ENCODE assay signal across 13 cellular contexts in genomic region chr7:137539111-137539715, GRCh38.
A peak's percentile ranks its signal among the peaks of the same experiment; 100 is the strongest.
DNase-seq lines count a peak whose midpoint lies in the region; ATAC-seq, FAIRE-seq and TF ChIP-seq lines count a peak whose summit lies in the region.
"Had no signal": no experiment of that assay in that cellular context is flagged by ENCODE, and none has a peak within 500 bp of the region (broad histone marks: within the 10 kb centered on the region; RNA-seq: fewer than 3 reads in every experiment).

No MANE protein-coding gene starts in this region.

- intact Hi-C loops in sigmoid colon (cut with DNase I): no loop called here

- H3K36me3 ChIP-seq in SJSA1 (no peaks in the 10 kb centered on the region), fibroblast of lung (ENCODE audit: control insufficient read depth, insufficient read depth, low read length) (no peaks in the 10 kb centered on the region), skeletal muscle satellite cell (ENCODE audit: insufficient read depth, low read length) (peaks cover 4% of the 10 kb centered on the region), gastroesophageal sphincter (no peaks in the 10 kb centered on the region), sigmoid colon (no peaks in the 10 kb centered on the region)
- H3K36me3 ChIP-seq: spleen had no signal

- H3K27ac ChIP-seq in SJSA1 (peak overlapping the region; percentile 87), fibroblast of lung (ENCODE audit: insufficient read depth, low read length) (peak overlapping the region; percentile 57), gastroesophageal sphincter (no peak overlapping the region), sigmoid colon (no peak overlapping the region)
- H3K27ac ChIP-seq: spleen had no signal

- WGBS in gastroesophageal sphincter (ENCODE audit: low coverage in 1 of 2), 2 donors: 69% methylated on average over 3 of the region's 3 CpGs; no CpG with 5 or more reads in 1 of the 2 donors
- WGBS in sigmoid colon, 2 donors: 58 to 76% methylated on average over 3 of the region's 3 CpGs

- TF ChIP-seq CTCF in fibroblast of lung (conservative IDR thresholded peaks at IDR 0.05 in 1 of 2, IDR thresholded peaks at IDR 0.05 in 1 of 2; ENCODE audit: low read depth in 1 of 2, low read length in 2 of 2) (no peak), gastroesophageal sphincter (IDR thresholded peaks at IDR 0.05) (no peak), sigmoid colon (IDR thresholded peaks at IDR 0.05) (no peak)

- no peaks in the 10 kb centered on the region for H4K20me1 ChIP-seq in fibroblast of lung (ENCODE audit: control insufficient read depth, extremely low read depth, insufficient read depth, low read length)

- TF ChIP-seq EP300 in gastroesophageal sphincter (IDR thresholded peaks at IDR 0.05) (no peak), sigmoid colon (IDR thresholded peaks at IDR 0.05) (no peak)

- ATAC-seq in gastroesophageal sphincter: no peak
- ATAC-seq in HG02642 (IDR thresholded peaks at IDR 0.05; ENCODE audit: poor library complexity, unreplicated experiment): no peak

- H2AFZ ChIP-seq in fibroblast of lung (ENCODE audit: low read length): peak overlapping the region; percentile 9

- H3K9me3 ChIP-seq in SJSA1 (replicated peaks) (no peaks in the 10 kb centered on the region), fibroblast of lung (ENCODE audit: control insufficient read depth, insufficient read depth, low read depth, low read length) (no peaks in the 10 kb centered on the region), skeletal muscle satellite cell (replicated peaks; ENCODE audit: low read length) (no peaks in the 10 kb centered on the region), gastroesophageal sphincter (no peaks in the 10 kb centered on the region), sigmoid colon (peaks cover 0 to 3% (median 0%) of the 10 kb centered on the region in 4 donors)
- H3K9me3 ChIP-seq: spleen had no signal

- H3K79me2 ChIP-seq in fibroblast of lung (ENCODE audit: control insufficient read depth, insufficient read depth, low read length): no peaks in the 10 kb centered on the region

- TF ChIP-seq POLR2A in H54 (IDR thresholded peaks at IDR 0.05; ENCODE audit: low read depth, low read length) (no peak), gastroesophageal sphincter (IDR thresholded peaks at IDR 0.05) (no peak), sigmoid colon (IDR thresholded peaks at IDR 0.05) (no peak)

- H3K4me1 ChIP-seq in SJSA1 (replicated peaks) (peaks cover 30% of the 10 kb centered on the region), fibroblast of lung (ENCODE audit: control insufficient read depth, extremely low read depth, insufficient read depth, low read length) (peaks cover 7% of the 10 kb centered on the region), skeletal muscle satellite cell (ENCODE audit: control insufficient read depth, insufficient read depth, low read length) (peaks cover 38% of the 10 kb centered on the region), gastroesophageal sphincter (no peaks in the 10 kb centered on the region), sigmoid colon (no peaks in the 10 kb centered on the region)
- H3K4me1 ChIP-seq: spleen had no signal

- H3K4me3 ChIP-seq in SJSA1 (no peak overlapping the region), fibroblast of lung (replicated peaks in 1 of 4; ENCODE audit: control extremely low read depth in 1 of 4, insufficient read depth in 1 of 4, low read depth in 3 of 4, low read length in 4 of 4) (no peak overlapping the region), skeletal muscle satellite cell (ENCODE audit: low read length) (peak overlapping the region; percentile 5), gastroesophageal sphincter (no peak overlapping the region), sigmoid colon (no peak overlapping the region)
- H3K4me3 ChIP-seq: spleen had no signal

- H3K4me2 ChIP-seq in fibroblast of lung (ENCODE audit: extremely low read depth, insufficient read depth, low read length) (no peak overlapping the region), skeletal muscle satellite cell (ENCODE audit: low read length) (peak overlapping the region; percentile 61)

- FAIRE-seq in H54 (lab: Jason Lieb, UNC): peak; percentile 73

- DNase-seq in H54 (ENCODE audit: insufficient read length, low spot score) (peak; percentile 15), SJSA1 (ENCODE audit: low read depth in 1 of 2, low spot score in 2 of 2) (peak; percentile 51 to 87), fibroblast of lung (ENCODE audit: low read depth in 2 of 2) (peak; percentile 84 to 97), sigmoid colon (no peak), iPS-NIHi7 (ENCODE audit: extremely low spot score) (no peak)
- DNase-seq: activated CD4-positive, alpha-beta memory T cell treated with anti-CD3 and anti-CD28 coated beads, Interleukin-2, amount 10 ng/mL, durations not matched to agents 7 days and 5 days; activated effector memory CD4-positive, alpha-beta T cell treated with anti-CD3 and anti-CD28 coated beads, Interleukin-2, amount 50 U/mL, for 16 hours; foreskin melanocyte; nephron progenitor cell; spleen had no signal

- H3K9ac ChIP-seq in fibroblast of lung (ENCODE audit: insufficient read depth, low read length) (no peak overlapping the region), skeletal muscle satellite cell (ENCODE audit: low read depth, low read length) (peak overlapping the region; percentile 73)

- no peaks in the 10 kb centered on the region for H3K27me3 ChIP-seq in SJSA1 (replicated peaks)
- no peaks in the 10 kb centered on the region for H3K27me3 ChIP-seq in fibroblast of lung (ENCODE audit: control insufficient read depth, insufficient read depth, low read length)
- no peaks in the 10 kb centered on the region for H3K27me3 ChIP-seq in skeletal muscle satellite cell (ENCODE audit: control insufficient read depth, insufficient read depth, low read length)
- H3K27me3 ChIP-seq in gastroesophageal sphincter: no peaks in the 10 kb centered on the region
- no peaks in the 10 kb centered on the region for H3K27me3 ChIP-seq in sigmoid colon

Comparison
In these comparisons a context has a peak if more than half of its experiments do, and no peak if none do; other contexts are left out.
1. DNase-seq: peak in H54 (single experiment), SJSA1 (2 of 2) and fibroblast of lung (2 of 2); none in sigmoid colon (single experiment) and iPS-NIHi7 (single experiment).
2. H3K27ac ChIP-seq: peak in SJSA1 (single experiment) and fibroblast of lung (single experiment); none in gastroesophageal sphincter (0 of 4) and sigmoid colon (0 of 4).